In genomic region chr5:922745-923472, GRCh38 we compare ENCODE assay signal across 1 cellular context.
TF ChIP-seq lines count a peak whose summit lies in the region.

No MANE protein-coding gene starts in this region.

TF ChIP-seq in SK-N-SH treated with all-trans-retinoic acid at 6 μM for 48 hours, 23 proteins besides CTCF, POLR2A, EP300 and RAD21 (continued from another document):
- TF ChIP-seq CREB5 (CRISPR knock-in tag; IDR thresholded peaks at IDR 0.05; ENCODE audit: low read depth) (no peak), BACH2 (CRISPR knock-in tag; IDR thresholded peaks at IDR 0.05; ENCODE audit: borderline replicate concordance) (no peak), CSRNP3 (CRISPR knock-in tag; IDR thresholded peaks at IDR 0.05) (no peak), GLIS3 (CRISPR knock-in tag; IDR thresholded peaks at IDR 0.05) (no peak), PPARA (CRISPR knock-in tag; IDR thresholded peaks at IDR 0.05; ENCODE audit: borderline replicate concordance) (no peak), CSDC2 (CRISPR knock-in tag; IDR thresholded peaks at IDR 0.05) (no peak), RARB (CRISPR knock-in tag; IDR thresholded peaks at IDR 0.05) (no peak), ISL1 (CRISPR knock-in tag; IDR thresholded peaks at IDR 0.05) (no peak), ESRRG (CRISPR knock-in tag; IDR thresholded peaks at IDR 0.05) (no peak), ZNF8 (CRISPR knock-in tag; IDR thresholded peaks at IDR 0.05) (no peak), OSR1 (CRISPR knock-in tag; IDR thresholded peaks at IDR 0.05) (no peak), TCF4 (CRISPR knock-in tag; IDR thresholded peaks at IDR 0.05; ENCODE audit: borderline replicate concordance) (no peak)
